In the genomic region with DNA sequence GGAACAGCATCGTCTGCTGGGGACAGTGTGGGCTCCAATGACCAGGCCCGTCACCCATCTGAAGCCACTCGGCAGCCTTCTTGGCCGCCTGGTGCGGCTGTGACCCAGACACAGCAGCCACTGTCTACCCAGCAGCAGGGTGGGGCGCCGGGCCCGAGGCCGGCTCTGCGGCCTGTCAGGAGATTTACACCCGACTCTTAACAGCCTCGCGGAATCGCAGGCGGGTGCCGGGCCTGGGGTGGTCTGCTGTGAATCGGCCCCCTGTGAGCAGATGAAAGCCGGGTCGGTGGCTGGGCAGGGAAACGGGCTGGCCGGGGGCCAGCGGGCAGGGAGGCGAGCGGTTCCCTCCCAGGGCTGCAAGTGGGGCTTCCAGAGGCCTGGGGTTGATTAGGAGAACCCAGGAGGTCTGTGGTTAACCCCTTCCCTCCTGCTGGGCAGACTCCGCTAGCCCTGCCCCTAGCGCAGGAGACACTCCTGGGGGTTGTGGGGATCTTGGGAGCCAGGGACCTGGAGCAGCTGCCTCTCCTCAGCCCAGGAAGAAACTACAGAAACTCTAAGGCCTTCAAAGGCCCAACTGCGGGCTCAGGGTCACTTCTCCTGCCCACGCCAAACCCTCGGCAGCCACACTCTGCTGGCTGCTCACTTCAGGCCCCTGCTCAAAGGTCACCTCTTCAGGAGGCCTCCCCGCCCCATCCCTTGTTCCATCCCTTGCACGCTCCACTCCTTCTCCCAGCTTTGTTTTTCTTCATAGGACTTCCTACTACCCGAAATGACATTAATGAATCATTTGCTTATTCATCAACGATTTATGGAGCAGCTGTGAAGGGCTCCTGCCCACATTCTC, we compare ENCODE assay signal across 10 cellular contexts. TPM values are rescaled to one million over a fixed set of nuclear protein-coding genes. Genes with fewer than 3 reads are reported as not detected.
DNase-seq lines count a peak whose midpoint lies in the region; ATAC-seq, FAIRE-seq and TF ChIP-seq lines count a peak whose summit lies in the region.
"Had no signal": no experiment of that assay in that cellular context is flagged by ENCODE, and none has a peak within 500 bp of the region (broad histone marks: within the 10 kb centered on the region; RNA-seq: fewer than 3 reads in every experiment).

No MANE protein-coding gene starts in this region.

- no peak for TF ChIP-seq POLR2A in uterus (IDR thresholded peaks at IDR 0.05)

- no peaks in the 10 kb centered on the region for H3K79me2 ChIP-seq in astrocyte (ENCODE audit: insufficient read depth, low read length)

- no peak overlapping the region for H3K27ac Mint-ChIP-seq in astrocyte (ENCODE audit: unreplicated experiment)

- H3K9me3 Mint-ChIP-seq in astrocyte (ENCODE audit: unreplicated experiment) = peaks cover 2% of the 10 kb centered on the region

- ATAC-seq in HG03457 (IDR thresholded peaks at IDR 0.05; ENCODE audit: unreplicated experiment) = no peak

- H3K4me2 ChIP-seq in astrocyte (ENCODE audit: low read length) = peak overlapping the region; percentile 62

- H3K4me1 ChIP-seq in astrocyte (ENCODE audit: insufficient read depth, low read length) (peaks cover 19% of the 10 kb centered on the region), uterus (no peaks in the 10 kb centered on the region)

- H2AFZ ChIP-seq in astrocyte (ENCODE audit: low read depth, low read length) = peak overlapping the region; percentile 43

- H3K4me3 Mint-ChIP-seq in astrocyte (ENCODE audit: unreplicated experiment) = no peak overlapping the region

- no peak for TF ChIP-seq CTCF in astrocyte (IDR thresholded peaks at IDR 0.05; ENCODE audit: insufficient read depth, low read depth, low read length)
- TF ChIP-seq CTCF in uterus (IDR thresholded peaks at IDR 0.05) = no peak

- peaks cover 24% of the 10 kb centered on the region for H3K27me3 Mint-ChIP-seq in astrocyte (ENCODE audit: low read depth, unreplicated experiment)

- no peaks in the 10 kb centered on the region for H3K4me1 Mint-ChIP-seq in astrocyte (ENCODE audit: low read depth, unreplicated experiment)

- H3K27me3 ChIP-seq in astrocyte (ENCODE audit: insufficient read depth, low read length) (peaks cover 5% of the 10 kb centered on the region), uterus (no peaks in the 10 kb centered on the region)

- peak overlapping the region; percentile 60 for H3K9ac ChIP-seq in astrocyte (ENCODE audit: low read length)

- DNase-seq in AG08396 (ENCODE audit: low spot score) (peak; percentile 59), HCEC 1CT (peak; percentile 53), astrocyte (ENCODE audit: low read depth) (peak; percentile 70), myocyte (ENCODE audit: low read depth) (peak; percentile 64), MV-4-11 (lab: John Stamatoyannopoulos, UW) (no peak), GOT3 (lab: John Stamatoyannopoulos, UW) (no peak), uterus (no peak)
- DNase-seq: cerebellar nuclear complex, T-helper 9 cell had no signal

- H3K9me3 ChIP-seq in astrocyte (ENCODE audit: insufficient read depth, low read depth, low read length) (no peaks in the 10 kb centered on the region), uterus (no peaks in the 10 kb centered on the region)

- H3K36me3 ChIP-seq in astrocyte (ENCODE audit: insufficient read depth, low read length) = no peaks in the 10 kb centered on the region
- H3K36me3 ChIP-seq in uterus = no peaks in the 10 kb centered on the region

- H3K27ac ChIP-seq in astrocyte (ENCODE audit: low read depth, low read length) (peak overlapping the region; percentile 62), uterus (no peak overlapping the region)

- peaks cover 5% of the 10 kb centered on the region for H3K36me3 Mint-ChIP-seq in astrocyte (ENCODE audit: low read depth, unreplicated experiment)

- FAIRE-seq in astrocyte (lab: Jason Lieb, UNC) = peak; percentile 37

- H3K4me3 ChIP-seq in astrocyte (ENCODE audit: insufficient read depth, low read depth, low read length) = no peak overlapping the region
- no peak overlapping the region for H3K4me3 ChIP-seq in uterus

- H4K20me1 ChIP-seq in astrocyte (ENCODE audit: insufficient read depth, low read length) = no peaks in the 10 kb centered on the region

- intact Hi-C loops in uterus (cut with DNase I; ENCODE audit: low total_unique reads) = no loop called here

RNA-seq across cellular contexts. Expression of gene RUNX3, which starts 15.6 kb away (rescaled TPM):
- total RNA-seq in astrocyte (2.1 and 2.5 TPM in 2 replicates), myocyte (not detected in 2 replicates), uterus (1 to 10 TPM in 2 of 4 donors, under 1 TPM in 1, not detected in 1; 0.26 to 1.7 (median 1.6) TPM)
- 0.11 TPM for polyA plus RNA-seq in myocyte (2012)

Comparison
In these comparisons a context has a peak if more than half of its experiments do, and no peak if none do; other contexts are left out.
1. DNase-seq: peak in AG08396 (single experiment), HCEC 1CT (single experiment), astrocyte (single experiment) and myocyte (single experiment); none in MV-4-11 (single experiment), GOT3 (single experiment) and uterus (0 of 2).